ENCODE assay signal across 13 cellular contexts in genomic region chr1:41613646-41614592, GRCh38.
DNase-seq lines count a peak whose midpoint lies in the region; ATAC-seq, FAIRE-seq and TF ChIP-seq lines count a peak whose summit lies in the region.
"Had no signal": no experiment of that assay in that cellular context is flagged by ENCODE, and none has a peak within 500 bp of the region (broad histone marks: within the 10 kb centered on the region; RNA-seq: fewer than 3 reads in every experiment).

No MANE protein-coding gene starts in this region.

- no peaks in the 10 kb centered on the region for H3K36me3 ChIP-seq in Caco-2 (ENCODE audit: control insufficient read depth, insufficient read depth, low read length)

- H3K4me1 ChIP-seq in Caco-2, result no peaks in the 10 kb centered on the region

- CTCF ChIA-PET in AG04450 (lab: Charles Lee), result interaction anchor here (0.8 to 1.1 kb wide), 2 partner anchors 13 to 39 kb away, joined by 3 read pairs; no protein-coding TSS in a partner anchor
- CTCF ChIA-PET in Caco-2 (lab: Charles Lee), result no interaction called here

- H3K27me3 Mint-ChIP-seq in activated naive CD8-positive, alpha-beta T cell treated with anti-CD3 and anti-CD28 coated beads, Interleukin-2, amount 50 U/mL, for 24 hours, result no peaks in the 10 kb centered on the region
- H3K27me3 Mint-ChIP-seq in Caco-2 (ENCODE audit: insufficient read depth, unreplicated experiment), result no peaks in the 10 kb centered on the region
- H3K27me3 Mint-ChIP-seq in naive thymus-derived CD8-positive, alpha-beta T cell, result no peaks in the 10 kb centered on the region
- H3K27me3 Mint-ChIP-seq: activated T-helper 17 cell treated with anti-CD3 and anti-CD28 coated beads, Interleukin-2, amount 50 U/mL, for 72 hours had no signal

- DNase-seq in AG04450 (ENCODE audit: low read depth, low spot score) (no peak), GM04503 (ENCODE audit: low read depth) (peak; percentile 39), iris pigment epithelial cell (ENCODE audit: low read depth) (peak; percentile 86), GM12892 (ENCODE audit: insufficient read length) (no peak), Caco-2 (no peak)
- no peak for DNase-seq in activated naive CD8-positive, alpha-beta T cell treated with anti-CD3 and anti-CD28 coated beads, Interleukin-2, amount 50 U/mL, for 24 hours
- no peak for DNase-seq in effector CD4-positive, alpha-beta T cell
- DNase-seq in naive thymus-derived CD8-positive, alpha-beta T cell, result no peak
- DNase-seq: nephron progenitor cell had no signal

- POLR2A ChIA-PET in AG04450 (lab: Yijun Ruan, JAX) (no interaction called here), Caco-2 (lab: Charles Lee) (no interaction called here)
- POLR2A ChIA-PET in naive thymus-derived CD8-positive, alpha-beta T cell (lab: Charles Lee), result no interaction called here

- H3K27ac ChIP-seq in AG04450 (ENCODE audit: low read depth, low read length), result peak overlapping the region; percentile 65
- H3K27ac ChIP-seq: HL-60 had no signal

- no peak for ATAC-seq in activated naive CD8-positive, alpha-beta T cell treated with anti-CD3 and anti-CD28 coated beads, Interleukin-2, amount 50 U/mL, for 24 hours
- no peak for ATAC-seq in naive thymus-derived CD8-positive, alpha-beta T cell
- ATAC-seq: activated T-helper 17 cell treated with anti-CD3 and anti-CD28 coated beads, Interleukin-2, amount 50 U/mL, for 72 hours; Right ventricle myocardium inferior; WTC11 had no signal

- peaks cover 18% of the 10 kb centered on the region for H3K4me1 Mint-ChIP-seq in activated naive CD8-positive, alpha-beta T cell treated with anti-CD3 and anti-CD28 coated beads, Interleukin-2, amount 50 U/mL, for 24 hours
- H3K4me1 Mint-ChIP-seq in Caco-2 (ENCODE audit: low read depth, unreplicated experiment), result no peaks in the 10 kb centered on the region
- H3K4me1 Mint-ChIP-seq in naive thymus-derived CD8-positive, alpha-beta T cell, result peaks cover 0 to 11% (median 5%) of the 10 kb centered on the region in 4 donors

- intact Hi-C loops in Caco-2 (cut with micrococcal nuclease; ENCODE audit: unreplicated experiment), result no loop called here

- no peaks in the 10 kb centered on the region for H3K9me3 ChIP-seq in AG04450 (ENCODE audit: control insufficient read depth, insufficient read depth, low read length)
- H3K9me3 ChIP-seq in Caco-2, result no peaks in the 10 kb centered on the region

- BruUV-seq in Caco-2 (replicated peaks; lab: Mats Ljungman, UMichigan), result no TSS peak

- no peaks in the 10 kb centered on the region for H3K27me3 ChIP-seq in AG04450 (ENCODE audit: control insufficient read depth, insufficient read depth, low read length)
- H3K27me3 ChIP-seq in Caco-2 (replicated peaks; ENCODE audit: control insufficient read depth, insufficient read depth, low read length), result no peaks in the 10 kb centered on the region

- no peaks in the 10 kb centered on the region for H3K9me3 Mint-ChIP-seq in activated naive CD8-positive, alpha-beta T cell treated with anti-CD3 and anti-CD28 coated beads, Interleukin-2, amount 50 U/mL, for 24 hours
- no peaks in the 10 kb centered on the region for H3K9me3 Mint-ChIP-seq in Caco-2 (ENCODE audit: unreplicated experiment)
- no peaks in the 10 kb centered on the region for H3K9me3 Mint-ChIP-seq in naive thymus-derived CD8-positive, alpha-beta T cell
- H3K9me3 Mint-ChIP-seq: activated T-helper 17 cell treated with anti-CD3 and anti-CD28 coated beads, Interleukin-2, amount 50 U/mL, for 72 hours; nephron progenitor cell; WTC11 had no signal

- no peak overlapping the region for H3K4me3 Mint-ChIP-seq in activated naive CD8-positive, alpha-beta T cell treated with anti-CD3 and anti-CD28 coated beads, Interleukin-2, amount 50 U/mL, for 24 hours
- H3K4me3 Mint-ChIP-seq in Caco-2 (ENCODE audit: unreplicated experiment), result no peak overlapping the region
- H3K4me3 Mint-ChIP-seq in naive thymus-derived CD8-positive, alpha-beta T cell, result no peak overlapping the region
- H3K4me3 Mint-ChIP-seq: activated T-helper 17 cell treated with anti-CD3 and anti-CD28 coated beads, Interleukin-2, amount 50 U/mL, for 72 hours; nephron progenitor cell; WTC11 had no signal

- TF ChIP-seq POLR2A in GM12892 (IDR thresholded peaks at IDR 0.05; ENCODE audit: low read depth, low read length), result no peak

- no peak for FAIRE-seq in GM12892 (lab: Jason Lieb, UNC)

- H3K4me3 ChIP-seq in AG04450 (ENCODE audit: low read depth, low read length) (no peak overlapping the region), Caco-2 (ENCODE audit: low read depth, low read length) (no peak overlapping the region)

- TF ChIP-seq CTCF in AG04450 (IDR thresholded peaks at IDR 0.05; ENCODE audit: low read depth, low read length) (no peak), Caco-2 (IDR thresholded peaks at IDR 0.05; ENCODE audit: insufficient read depth in 1 of 2, low read depth in 1 of 2, low read length in 1 of 2, severe bottlenecking in 1 of 2, unreplicated experiment in 1 of 2) (no peak)

- H3K27ac Mint-ChIP-seq in activated naive CD8-positive, alpha-beta T cell treated with anti-CD3 and anti-CD28 coated beads, Interleukin-2, amount 50 U/mL, for 24 hours, result peak overlapping the region; percentile 36
- H3K27ac Mint-ChIP-seq in Caco-2 (ENCODE audit: unreplicated experiment), result no peak overlapping the region
- H3K27ac Mint-ChIP-seq in naive thymus-derived CD8-positive, alpha-beta T cell, result peak overlapping the region in 1 of 10 donors; percentile 33
- H3K27ac Mint-ChIP-seq: activated T-helper 17 cell treated with anti-CD3 and anti-CD28 coated beads, Interleukin-2, amount 50 U/mL, for 72 hours; nephron progenitor cell; WTC11 had no signal

- peaks cover 55% of the 10 kb centered on the region for H3K36me3 Mint-ChIP-seq in activated naive CD8-positive, alpha-beta T cell treated with anti-CD3 and anti-CD28 coated beads, Interleukin-2, amount 50 U/mL, for 24 hours (ENCODE audit: low read depth)
- H3K36me3 Mint-ChIP-seq in Caco-2 (ENCODE audit: insufficient read depth, unreplicated experiment), result no peaks in the 10 kb centered on the region
- no peaks in the 10 kb centered on the region for H3K36me3 Mint-ChIP-seq in naive thymus-derived CD8-positive, alpha-beta T cell
- H3K36me3 Mint-ChIP-seq: WTC11 had no signal

Comparison
In these comparisons a context has a peak if more than half of its experiments do, and no peak if none do; other contexts are left out.
1. DNase-seq: peak in GM04503 (single experiment) and iris pigment epithelial cell (single experiment); none in AG04450 (single experiment), activated naive CD8-positive, alpha-beta T cell treated with anti-CD3 and anti-CD28 coated beads, Interleukin-2, amount 50 U/mL, for 24 hours (single experiment), effector CD4-positive, alpha-beta T cell (single experiment), GM12892 (single experiment), Caco-2 (0 of 2) and naive thymus-derived CD8-positive, alpha-beta T cell (0 of 10).